In genomic region chr5:17182494-17182893, GRCh38 we compare ENCODE assay signal across 17 cellular contexts. TPM values are rescaled to one million over a fixed set of nuclear protein-coding genes. Genes with fewer than 3 reads are reported as not detected.
DNase-seq lines count a peak whose midpoint lies in the region; ATAC-seq and TF ChIP-seq lines count a peak whose summit lies in the region.
"Had no signal": no experiment of that assay in that cellular context is flagged by ENCODE, and none has a peak within 500 bp of the region (broad histone marks: within the 10 kb centered on the region; RNA-seq: fewer than 3 reads in every experiment).

No MANE protein-coding gene starts in this region.

- H3F3A ChIP-seq in PC-3 (ENCODE audit: low read length, unreplicated experiment), result no peaks in the 10 kb centered on the region

- H3K36me3 ChIP-seq in ACC112 (ENCODE audit: insufficient read depth, low read length) (no peaks in the 10 kb centered on the region), PC-3 (ENCODE audit: low read depth, low read length) (no peaks in the 10 kb centered on the region), fibroblast of lung (ENCODE audit: control insufficient read depth, insufficient read depth, low read length) (no peaks in the 10 kb centered on the region)
- H3K36me3 ChIP-seq: BLaER1, sigmoid colon, SJSA1 had no signal

- no peaks in the 10 kb centered on the region for H3K27me3 ChIP-seq in ACC112 (ENCODE audit: insufficient read depth, low read length)
- H3K27me3 ChIP-seq in PC-3 (ENCODE audit: low read length), result no peaks in the 10 kb centered on the region
- H3K27me3 ChIP-seq in fibroblast of lung (ENCODE audit: control insufficient read depth, insufficient read depth, low read length), result no peaks in the 10 kb centered on the region
- H3K27me3 ChIP-seq: BLaER1, sigmoid colon, SJSA1 had no signal

- peak overlapping the region; percentile 28; the same call in 1 of the 2 replicates for H3K9ac ChIP-seq in PC-3 (ENCODE audit: low read length)
- no peak overlapping the region for H3K9ac ChIP-seq in fibroblast of lung (ENCODE audit: insufficient read depth, low read length)
- H3K9ac ChIP-seq: BLaER1 had no signal

- no peaks in the 10 kb centered on the region for H3K9me3 ChIP-seq in PC-3 (ENCODE audit: low read length)
- H3K9me3 ChIP-seq in fibroblast of lung (ENCODE audit: control insufficient read depth, insufficient read depth, low read depth, low read length), result no peaks in the 10 kb centered on the region
- H3K9me3 ChIP-seq: BLaER1, sigmoid colon, SJSA1 had no signal

- intact Hi-C loops in PC-3 (cut with micrococcal nuclease), result no loop called here

- POLR2A ChIA-PET in PC-3 (lab: Charles Lee; ENCODE audit: unreplicated experiment), result no interaction called here

- BruUV-seq in PC-3 (replicated peaks; lab: Mats Ljungman, UMichigan), result no TSS peak

- H3K9me2 ChIP-seq in PC-3 (replicated peaks; ENCODE audit: low read length), result no peaks in the 10 kb centered on the region

- H3K4me2 ChIP-seq in PC-3 (ENCODE audit: low read length) (no peak overlapping the region), fibroblast of lung (ENCODE audit: extremely low read depth, insufficient read depth, low read length) (no peak overlapping the region)
- H3K4me2 ChIP-seq: BLaER1 had no signal

- CTCF ChIA-PET in PC-3 (lab: Charles Lee), result no interaction called here

- H2AFZ ChIP-seq in ACC112 (ENCODE audit: low read length, unreplicated experiment) (no peak overlapping the region), PC-3 (ENCODE audit: low read length) (no peak overlapping the region), fibroblast of lung (ENCODE audit: low read length) (no peak overlapping the region)

- H3K4me3 ChIP-seq in ACC112 (ENCODE audit: low read depth, low read length) (no peak overlapping the region), PC-3 (ENCODE audit: low read length) (no peak overlapping the region), fibroblast of lung (replicated peaks in 1 of 4; ENCODE audit: control extremely low read depth in 1 of 4, insufficient read depth in 1 of 4, low read depth in 3 of 4, low read length in 4 of 4) (no peak overlapping the region)
- H3K4me3 ChIP-seq: BLaER1, sigmoid colon, SJSA1 had no signal

- H3K27ac ChIP-seq in ACC112 (ENCODE audit: low read depth, low read length), result peak overlapping the region; percentile 91
- H3K27ac ChIP-seq in PC-3 (ENCODE audit: low read length), result peak overlapping the region; percentile 78
- H3K27ac ChIP-seq in fibroblast of lung (ENCODE audit: insufficient read depth, low read length), result peak overlapping the region; percentile 71
- H3K27ac ChIP-seq: BLaER1, sigmoid colon, SJSA1 had no signal

- ATAC-seq in PC-3 (no peak), omental fat pad (ENCODE audit: low FRiP score) (no peak)
- ATAC-seq: naive thymus-derived CD8-positive, alpha-beta T cell had no signal

- no peaks in the 10 kb centered on the region for H3K79me2 ChIP-seq in ACC112 (ENCODE audit: control insufficient read depth, insufficient read depth, low read length, unreplicated experiment)
- H3K79me2 ChIP-seq in PC-3 (ENCODE audit: low read length), result no peaks in the 10 kb centered on the region
- H3K79me2 ChIP-seq in fibroblast of lung (ENCODE audit: control insufficient read depth, insufficient read depth, low read length), result no peaks in the 10 kb centered on the region

- DNase-seq in AG20443 (ENCODE audit: low spot score) (peak; percentile 25), PC-3 (peak; percentile 71), fibroblast of lung (ENCODE audit: low read depth in 2 of 2) (peak in 1 of 2 donors; percentile 75), omental fat pad (ENCODE audit: low spot score) (no peak), AG08395 (ENCODE audit: low spot score) (no peak), HT-29 (ENCODE audit: low spot score) (no peak)
- DNase-seq: activated T-cell treated with anti-CD3 and anti-CD28 coated beads, Interleukin-2, amount 50 U/mL, for 24 hours; caudate nucleus; Kasumi-1; naive thymus-derived CD8-positive, alpha-beta T cell; NCI-H1417; NCI-H69; sigmoid colon; stimulated activated CD4-positive, alpha-beta T cell treated with anti-CD3 and anti-CD28 coated beads, Interleukin-4, amount 100 ng/mL, for 1 hour had no signal

- no peaks in the 10 kb centered on the region for H4K20me1 ChIP-seq in PC-3 (ENCODE audit: low read length)
- no peaks in the 10 kb centered on the region for H4K20me1 ChIP-seq in fibroblast of lung (ENCODE audit: control insufficient read depth, extremely low read depth, insufficient read depth, low read length)
- H4K20me1 ChIP-seq: BLaER1 had no signal

- peaks cover 48% of the 10 kb centered on the region for H3K4me1 ChIP-seq in ACC112 (ENCODE audit: control insufficient read depth, insufficient read depth, low read length, unreplicated experiment)
- H3K4me1 ChIP-seq in PC-3 (ENCODE audit: insufficient read depth, low read length), result peaks cover 47% of the 10 kb centered on the region
- peaks cover 45% of the 10 kb centered on the region for H3K4me1 ChIP-seq in fibroblast of lung (ENCODE audit: control insufficient read depth, extremely low read depth, insufficient read depth, low read length)
- H3K4me1 ChIP-seq: BLaER1, sigmoid colon had no signal

- TF ChIP-seq CTCF in PC-3 (conservative IDR thresholded peaks at IDR 0.05; ENCODE audit: low read depth, low read length), result no peak
- no peak for TF ChIP-seq CTCF in fibroblast of lung (conservative IDR thresholded peaks at IDR 0.05 in 1 of 2, IDR thresholded peaks at IDR 0.05 in 1 of 2; ENCODE audit: low read depth in 1 of 2, low read length in 2 of 2)
- TF ChIP-seq CTCF in omental fat pad (IDR thresholded peaks at IDR 0.05), result no peak

RNA-seq across cellular contexts. Expression of gene BASP1, which starts 34.9 kb away (rescaled TPM):
- total RNA-seq in PC-3 (2014; rRNA removed) (169 and 273 TPM in 2 replicates), fibroblast of lung (125 and 186 TPM in 2 replicates), omental fat pad (10 to 100 TPM; 19.8 to 53.9 (median 32.5) TPM)
- polyA plus RNA-seq in fibroblast of lung, result 248 and 265 TPM in 2 replicates
- polyA plus RNA-seq in fibroblast of lung (2012), result 186 and 224 TPM in 2 replicates
- 10.7 and 18.5 TPM in 2 replicates for polyA minus RNA-seq in fibroblast of lung (ENCODE audit: low replicate concordance)
- not detected in 2 replicates for total RNA-seq in HT-29 (2014; rRNA removed; shearing (Covaris generic))

Comparison
In these comparisons a context has a peak if more than half of its experiments do, and no peak if none do; other contexts are left out.
1. DNase-seq: peak in AG20443 (single experiment) and PC-3 (single experiment); none in omental fat pad (single experiment), AG08395 (single experiment) and HT-29 (single experiment).
2. RNA of gene BASP1, which starts 34.9 kb away (total RNA-seq): 125 to 186 TPM in fibroblast of lung, 169 to 273 TPM in PC-3 and 19.8 to 53.9 TPM in omental fat pad; not detected in HT-29; every median in the first group is over 10 times any median in the second.
3. Peak in every context shown above with its lines, with median percentiles within 50 percentile points of each other: H3K27ac ChIP-seq.